In the genomic region with DNA sequence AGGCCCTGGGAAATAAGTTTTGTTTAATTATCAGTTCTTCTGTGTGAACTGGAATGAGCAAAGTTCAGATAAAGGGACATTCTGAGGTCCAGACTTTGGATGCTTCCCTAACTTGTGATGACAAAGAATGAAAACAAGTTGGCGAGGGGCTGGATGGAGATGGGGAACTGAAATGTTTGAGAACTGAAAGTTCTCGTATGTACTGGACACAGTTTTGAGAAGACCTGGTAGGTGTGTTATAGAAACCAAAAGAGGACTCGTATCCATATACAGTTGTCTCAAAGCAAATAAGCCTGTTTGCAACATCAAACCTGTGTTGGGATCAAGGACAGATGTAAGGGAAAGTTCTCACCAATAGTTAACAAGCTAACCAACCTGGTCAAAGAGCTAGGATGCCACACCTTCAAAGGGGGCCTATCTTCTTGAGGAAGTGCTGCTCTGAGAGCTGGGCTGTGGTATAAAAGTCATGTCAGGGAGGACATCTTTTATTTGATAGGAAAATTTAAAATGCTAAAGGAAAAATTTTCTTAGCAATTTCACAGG, we compare ENCODE assay signal across 32 cellular contexts. TPM values are rescaled to one million over a fixed set of nuclear protein-coding genes. Genes with fewer than 3 reads are reported as not detected.
DNase-seq lines count a peak whose midpoint lies in the region; ATAC-seq and TF ChIP-seq lines count a peak whose summit lies in the region.
"Had no signal": no experiment of that assay in that cellular context is flagged by ENCODE, and none has a peak within 500 bp of the region (broad histone marks: within the 10 kb centered on the region; RNA-seq: fewer than 3 reads in every experiment).

Gene UPP2 (plus strand): TSS at position 493 of the 543 bp plus-strand sequence. CDS start 188 bp downstream, outside the sequence.

- peak; percentile 9 for DNase-seq in GM12865 (ENCODE audit: low read depth)
- no peak for DNase-seq in left colon
- DNase-seq in OCI-M1 (lab: John Stamatoyannopoulos, UW) = no peak
- no peak for DNase-seq in activated naive CD4-positive, alpha-beta T cell treated with Interleukin-2 at 50 U/mL for 16 hours
- DNase-seq in nucleus accumbens (lab: John Stamatoyannopoulos, UW) = no peak
- DNase-seq: 8988T; activated B cell treated with CpG ODN at 0.5 μM for 24 hours; activated CD4-positive, alpha-beta T cell treated with anti-CD3 and anti-CD28 coated beads, Interleukin-2, amount 10 ng/mL, durations not matched to agents 7 days and 5 days; activated naive CD8-positive, alpha-beta T cell treated with anti-CD3 and anti-CD28 coated beads, Interleukin-2, amount 50 U/mL, for 24 hours; activated T-cell treated with anti-CD3 and anti-CD28 coated beads, Interleukin-2, amount 50 U/mL, for 4 hours; Caco-2; hippocampal formation; left cardiac atrium; mesenchymal stem cell; NCI-H146; NCI-H2107; NCI-H446 treated with DMSO at 0.1 percent for 48 hours; NCI-H82; ovary; RPMI8226; stimulated activated naive CD4-positive, alpha-beta T cell; upper lobe of right lung had no signal

- intact Hi-C loops in left colon (cut with DNase I, micrococcal nuclease) = no loop called here

- no peak within 1 kb of the TSS for H3K4me3 ChIP-seq in GM12865 (ENCODE audit: low read depth, low read length)
- H3K4me3 ChIP-seq: cardiac muscle cell, GM23338, ovary, suprapubic skin, upper lobe of right lung had no signal

- TF ChIP-seq CTCF in GM12865 (IDR thresholded peaks at IDR 0.05; ENCODE audit: insufficient read depth, low read depth, low read length, missing control alignments) = no peak

- ATAC-seq in GM21367 (IDR thresholded peaks at IDR 0.05; ENCODE audit: unreplicated experiment) (peak; percentile 52), HG03025 (IDR thresholded peaks at IDR 0.05; ENCODE audit: low FRiP score, unreplicated experiment) (peak; percentile 54), left colon (peak; percentile 51), HG02763 (IDR thresholded peaks at IDR 0.05; ENCODE audit: unreplicated experiment) (no peak)
- ATAC-seq: activated naive CD8-positive, alpha-beta T cell treated with anti-CD3 and anti-CD28 coated beads, Interleukin-2, amount 50 U/mL, for 24 hours; activated T-cell treated with anti-CD3 and anti-CD28 coated beads, Interleukin-2, amount 50 U/mL, for 4 hours; GM23338; left cardiac atrium; upper lobe of right lung had no signal

RNA-seq across cellular contexts. Expression of gene UPP2, which starts in this region (rescaled TPM):
- total RNA-seq in left colon = not detected
- total RNA-seq: activated B cell treated with CpG ODN at 0.5 μM for 24 hours; activated CD4-positive, alpha-beta T cell treated with anti-CD3 and anti-CD28 coated beads, Interleukin-2, amount 10 ng/mL, durations not matched to agents 7 days and 5 days; activated T-cell treated with anti-CD3 and anti-CD28 coated beads, Interleukin-2, amount 50 U/mL, for 4 hours; astrocyte; Caco-2; cardiac muscle cell; G401; GM23338; left cardiac atrium; SK-MEL-5; skeletal muscle tissue; suprapubic skin; upper lobe of right lung had no signal

Comparison
In these comparisons a context has a peak if more than half of its experiments do, and no peak if none do; other contexts are left out.
1. Peak in ATAC-seq in left colon; RNA of the gene not detected or under 1 TPM.